In the genomic region with DNA sequence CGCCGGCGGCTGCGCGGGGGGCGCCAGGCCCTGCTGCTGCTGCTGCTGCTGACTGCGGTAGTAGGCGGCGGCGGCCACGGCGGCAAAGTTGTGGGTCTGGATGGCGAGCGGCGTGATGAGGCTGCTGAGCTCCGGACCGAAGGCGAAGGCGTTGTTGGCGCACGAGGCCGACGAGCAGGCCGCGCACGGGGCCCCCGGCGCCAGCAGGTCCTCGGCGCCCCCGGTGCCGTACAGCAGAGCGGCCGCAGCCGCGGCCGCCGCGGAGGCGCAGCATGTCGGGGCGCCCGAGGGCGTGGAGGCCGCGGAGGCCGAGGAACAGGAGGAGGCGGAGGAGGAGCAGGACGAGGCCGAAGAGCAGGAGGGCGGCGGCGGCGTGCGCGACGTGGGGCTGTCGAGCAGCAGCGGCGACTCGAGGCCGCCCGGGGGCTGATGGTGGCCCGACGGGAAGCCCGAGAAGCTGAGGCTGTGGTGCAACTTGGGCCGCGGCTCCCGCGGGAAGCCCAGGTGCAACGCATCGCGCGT, we compare ENCODE assay signal across 8 cellular contexts. TPM values are rescaled to one million over a fixed set of nuclear protein-coding genes. Genes with fewer than 3 reads are reported as not detected.
DNase-seq lines count a peak whose midpoint lies in the region; ATAC-seq and TF ChIP-seq lines count a peak whose summit lies in the region.

No MANE protein-coding gene starts in this region.

- H3K9me3 ChIP-seq in CD8-positive, alpha-beta memory T cell (ENCODE audit: low read length) = no peaks in the 10 kb centered on the region
- H3K9me3 ChIP-seq in PC-9 (ENCODE audit: insufficient read depth, low read depth) = no peaks in the 10 kb centered on the region

- H3K27ac Mint-ChIP-seq in CD8-positive, alpha-beta memory T cell = peak overlapping the region in 4 of 8 donors; percentile 58 to 100 (median 97)
- peak overlapping the region; percentile 99 for H3K27ac Mint-ChIP-seq in stimulated activated effector memory CD8-positive, alpha-beta T cell treated with anti-CD3 and anti-CD28 coated beads, Interleukin-12 subunit alpha, Interleukin-12 subunit beta, amount 100 ng/mL, for 72 hours

- no peak overlapping the region for H2AFZ ChIP-seq in PC-9

- no peaks in the 10 kb centered on the region for H3K27me3 ChIP-seq in CD8-positive, alpha-beta memory T cell (ENCODE audit: insufficient read depth, low read length, poor library complexity, severe bottlenecking)
- no peaks in the 10 kb centered on the region for H3K27me3 ChIP-seq in PC-9 (ENCODE audit: insufficient read depth, low read depth)
- H3K27me3 ChIP-seq in layer of hippocampus (ENCODE audit: control insufficient read depth, insufficient read depth, low read length) = no peaks in the 10 kb centered on the region

- BruUV-seq in PC-9 (replicated peaks; lab: Mats Ljungman, UMichigan) = no TSS peak

- no peak for ATAC-seq in stimulated activated effector memory CD8-positive, alpha-beta T cell treated with anti-CD3 and anti-CD28 coated beads, Interleukin-12 subunit alpha, Interleukin-12 subunit beta, amount 100 ng/mL, for 72 hours
- ATAC-seq in sciatic nerve (no peak), GM21528 (IDR thresholded peaks at IDR 0.05; ENCODE audit: low FRiP score, unreplicated experiment) (no peak)

- peak overlapping the region; percentile 80 to 99 (median 98) for H3K4me3 Mint-ChIP-seq in CD8-positive, alpha-beta memory T cell
- peak overlapping the region; percentile 85 for H3K4me3 Mint-ChIP-seq in stimulated activated effector memory CD8-positive, alpha-beta T cell treated with anti-CD3 and anti-CD28 coated beads, Interleukin-12 subunit alpha, Interleukin-12 subunit beta, amount 100 ng/mL, for 72 hours

- peak overlapping the region; percentile 99 for H3K4me3 ChIP-seq in CD8-positive, alpha-beta memory T cell (ENCODE audit: low read length)
- H3K4me3 ChIP-seq in PC-9 = peak overlapping the region; percentile 72

- TF ChIP-seq CTCF in PC-9 (conservative IDR thresholded peaks at IDR 0.05) = no peak

- POLR2A ChIA-PET in CD8-positive, alpha-beta memory T cell (lab: Charles Lee) = interaction anchor here (0.5 to 13.5 kb wide), 8 partner anchors 13 to 414 kb away, joined by 3 to 590 read pairs (median 6); no protein-coding TSS in a partner anchor
- POLR2A ChIA-PET in PC-9 (lab: Charles Lee; ENCODE audit: unreplicated experiment) = interaction anchor here (0.6 kb wide), 1 partner anchor 18 kb away, joined by 8 read pairs; no protein-coding TSS in a partner anchor

- peaks cover 0 to 6% (median 3%) of the 10 kb centered on the region in 5 donors for H3K9me3 Mint-ChIP-seq in CD8-positive, alpha-beta memory T cell
- no peaks in the 10 kb centered on the region for H3K9me3 Mint-ChIP-seq in stimulated activated effector memory CD8-positive, alpha-beta T cell treated with anti-CD3 and anti-CD28 coated beads, Interleukin-12 subunit alpha, Interleukin-12 subunit beta, amount 100 ng/mL, for 72 hours

- H3K4me2 ChIP-seq in PC-9 = peak overlapping the region; percentile 99

- H3K79me2 ChIP-seq in PC-9 (ENCODE audit: low read depth) = peaks cover 83% of the 10 kb centered on the region

- H3K4me1 ChIP-seq in CD8-positive, alpha-beta memory T cell (ENCODE audit: insufficient read depth, low read length) = peaks cover 25% of the 10 kb centered on the region
- H3K4me1 ChIP-seq in PC-9 (replicated peaks; ENCODE audit: insufficient read depth) = peaks cover 48% of the 10 kb centered on the region

- CTCF ChIA-PET in CD8-positive, alpha-beta memory T cell (lab: Charles Lee) = interaction anchor here (1.0 to 19.6 kb wide), 7 partner anchors 9 to 90 kb away, joined by 3 to 820 read pairs (median 10); no protein-coding TSS in a partner anchor
- CTCF ChIA-PET in PC-9 (lab: Charles Lee) = interaction anchor here (0.7 kb wide), 1 partner anchor 188 kb away, joined by 4 read pairs; no protein-coding TSS in a partner anchor

- H3K36me3 Mint-ChIP-seq in CD8-positive, alpha-beta memory T cell = peaks cover 28 to 71% (median 29%) of the 10 kb centered on the region in 3 donors
- H3K36me3 Mint-ChIP-seq in stimulated activated effector memory CD8-positive, alpha-beta T cell treated with anti-CD3 and anti-CD28 coated beads, Interleukin-12 subunit alpha, Interleukin-12 subunit beta, amount 100 ng/mL, for 72 hours = peaks cover 92% of the 10 kb centered on the region

- H3K36me3 ChIP-seq in CD8-positive, alpha-beta memory T cell (ENCODE audit: insufficient read depth, low read length) = peaks cover 46% of the 10 kb centered on the region
- peaks cover 19% of the 10 kb centered on the region for H3K36me3 ChIP-seq in PC-9 (ENCODE audit: low read depth)

- peak overlapping the region; percentile 97 for H3K27ac ChIP-seq in CD8-positive, alpha-beta memory T cell (ENCODE audit: low read depth, low read length)
- peak overlapping the region; percentile 92 for H3K27ac ChIP-seq in PC-9
- peak overlapping the region; percentile 99 for H3K27ac ChIP-seq in layer of hippocampus (ENCODE audit: low read depth, low read length)

- no peaks in the 10 kb centered on the region for H3K9me2 ChIP-seq in PC-9 (ENCODE audit: insufficient read depth)

- H3K4me1 Mint-ChIP-seq in CD8-positive, alpha-beta memory T cell = peaks cover 40 to 45% (median 43%) of the 10 kb centered on the region in 3 donors
- H3K4me1 Mint-ChIP-seq in stimulated activated effector memory CD8-positive, alpha-beta T cell treated with anti-CD3 and anti-CD28 coated beads, Interleukin-12 subunit alpha, Interleukin-12 subunit beta, amount 100 ng/mL, for 72 hours = peaks cover 54% of the 10 kb centered on the region

- intact Hi-C loops in PC-9 (cut with micrococcal nuclease; ENCODE audit: unreplicated experiment) = loop anchor here (5.0 kb wide), 1 partner anchor 243 kb away; no protein-coding TSS in a partner anchor
- intact Hi-C loops in sciatic nerve (cut with DNase I) = loop anchor here (2.0 to 10.0 kb wide), 4 partner anchors 90 to 277 kb away; no protein-coding TSS in a partner anchor

- H3F3A ChIP-seq in PC-9 (ENCODE audit: insufficient read depth, low read depth) = peaks cover 68% of the 10 kb centered on the region

- peaks cover 0 to 39% of the 10 kb centered on the region in 2 donors for H3K27me3 Mint-ChIP-seq in CD8-positive, alpha-beta memory T cell

- DNase-seq in CD8-positive, alpha-beta memory T cell = peak; percentile 22 to 77 (median 72)
- DNase-seq in PC-9 = peak in 1 of 2 experiments; percentile 43
- DNase-seq in astrocyte of the hippocampus (ENCODE audit: low read depth, low spot score) = peak; percentile 72
- peak; percentile 57 to 85 for DNase-seq in stimulated activated effector memory CD8-positive, alpha-beta T cell treated with anti-CD3 and anti-CD28 coated beads, Interleukin-12 subunit alpha, Interleukin-12 subunit beta, amount 100 ng/mL, for 72 hours (ENCODE audit: low spot score in 2 of 2)
- no peak for DNase-seq in sciatic nerve (ENCODE audit: low spot score)
- no peak for DNase-seq in epidermal melanocyte (ENCODE audit: insufficient read length, low spot score)

- 0 out of 2 replicates have a peak, but pooled peaks cover 9% of the 10 kb centered on the region for H4K20me1 ChIP-seq in PC-9 (ENCODE audit: insufficient read depth)

RNA-seq across cellular contexts. Expression of gene ZFP36L2, which starts 1.8 kb away (rescaled TPM):
- 10 to 100 TPM; 98.0 to 98.6 TPM for total RNA-seq in CD8-positive, alpha-beta memory T cell
- 737 TPM for polyA plus RNA-seq in CD8-positive, alpha-beta memory T cell
- total RNA-seq in PC-9 (2021) (31.3 and 34.3 TPM in 2 replicates), sciatic nerve (172 TPM)

Comparison
In these comparisons a context has a peak if more than half of its experiments do, and no peak if none do; other contexts are left out.
1. DNase-seq: peak in CD8-positive, alpha-beta memory T cell (5 of 5), astrocyte of the hippocampus (single experiment) and stimulated activated effector memory CD8-positive, alpha-beta T cell treated with anti-CD3 and anti-CD28 coated beads, Interleukin-12 subunit alpha, Interleukin-12 subunit beta, amount 100 ng/mL, for 72 hours (2 of 2); none in sciatic nerve (single experiment) and epidermal melanocyte (single experiment).
2. Peak in every context shown above with its lines, with median percentiles within 50 percentile points of each other: H3K27ac ChIP-seq.